25 cellular contexts compared by ENCODE assay signal in the genomic region with DNA sequence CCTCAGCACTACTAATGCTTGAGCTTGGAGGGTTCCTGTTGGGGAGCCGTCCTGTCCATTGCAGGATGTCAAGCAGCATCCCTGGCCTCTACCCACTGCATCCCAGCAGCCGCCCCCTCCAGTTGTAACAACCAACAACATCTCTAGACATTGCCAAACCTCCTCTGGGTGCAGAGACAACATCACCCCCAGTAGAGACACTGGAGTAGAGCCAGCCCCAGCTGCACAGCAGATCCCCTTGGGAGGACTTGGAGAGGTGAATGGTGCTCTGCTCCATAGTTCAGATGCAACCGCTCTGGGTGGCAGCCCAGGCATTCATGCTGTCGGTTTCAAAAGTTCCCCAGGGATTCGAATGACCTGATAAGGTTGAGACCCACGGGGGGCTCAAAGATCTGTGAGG.
A peak's percentile ranks its signal among the peaks of the same experiment; 100 is the strongest.
DNase-seq lines count a peak whose midpoint lies in the region; ATAC-seq and TF ChIP-seq lines count a peak whose summit lies in the region.
"Had no signal": no experiment of that assay in that cellular context is flagged by ENCODE, and none has a peak within 500 bp of the region (broad histone marks: within the 10 kb centered on the region; RNA-seq: fewer than 3 reads in every experiment).

No MANE protein-coding gene starts in this region.

- POLR2A ChIA-PET in WTC11 (lab: Charles Lee): no interaction called here

- CTCF ChIA-PET in WTC11 (lab: Charles Lee): no interaction called here

- H3K27me3 Mint-ChIP-seq in activated naive CD8-positive, alpha-beta T cell treated with anti-CD3 and anti-CD28 coated beads, Interleukin-2, amount 50 U/mL, for 24 hours: no peaks in the 10 kb centered on the region
- no peaks in the 10 kb centered on the region for H3K27me3 Mint-ChIP-seq in WTC11 (ENCODE audit: low read depth)

- peak; percentile 17 for ATAC-seq in stimulated activated effector memory CD8-positive, alpha-beta T cell treated with anti-CD3 and anti-CD28 coated beads, Interleukin-12 subunit alpha, Interleukin-12 subunit beta, amount 100 ng/mL, for 72 hours
- ATAC-seq in GM21515 (IDR thresholded peaks at IDR 0.05; ENCODE audit: unreplicated experiment) (no peak), WTC11 (no peak)
- no peak for ATAC-seq in activated naive CD8-positive, alpha-beta T cell treated with anti-CD3 and anti-CD28 coated beads, Interleukin-2, amount 50 U/mL, for 24 hours
- ATAC-seq: CD8-positive, alpha-beta T cell; K562; Right ventricle myocardium inferior; SK-N-SH treated with all-trans-retinoic acid at 6 μM for 48 hours had no signal

- no peaks in the 10 kb centered on the region for H3K4me1 Mint-ChIP-seq in stimulated activated effector memory CD8-positive, alpha-beta T cell treated with anti-CD3 and anti-CD28 coated beads, Interleukin-12 subunit alpha, Interleukin-12 subunit beta, amount 100 ng/mL, for 72 hours
- H3K4me1 Mint-ChIP-seq in activated naive CD8-positive, alpha-beta T cell treated with anti-CD3 and anti-CD28 coated beads, Interleukin-2, amount 50 U/mL, for 24 hours: no peaks in the 10 kb centered on the region
- peaks cover 40% of the 10 kb centered on the region for H3K4me1 Mint-ChIP-seq in WTC11

- H3K27ac Mint-ChIP-seq in stimulated activated effector memory CD8-positive, alpha-beta T cell treated with anti-CD3 and anti-CD28 coated beads, Interleukin-12 subunit alpha, Interleukin-12 subunit beta, amount 100 ng/mL, for 72 hours: no peak overlapping the region
- H3K27ac Mint-ChIP-seq in activated naive CD8-positive, alpha-beta T cell treated with anti-CD3 and anti-CD28 coated beads, Interleukin-2, amount 50 U/mL, for 24 hours: no peak overlapping the region
- no peak overlapping the region for H3K27ac Mint-ChIP-seq in WTC11
- H3K27ac Mint-ChIP-seq: CD8-positive, alpha-beta T cell; HFFc6 had no signal

- DNase-seq in NCI-H2107 treated with DMSO at 0.1 percent for 48 hours (lab: John Stamatoyannopoulos, UW; ENCODE audit: unreplicated experiment) (peak; percentile 9), NCI-H2107 (lab: John Stamatoyannopoulos, UW) (no peak), NCI-H1092 (lab: John Stamatoyannopoulos, UW) (peak; percentile 16), NCI-H69 (lab: John Stamatoyannopoulos, UW) (peak; percentile 22), WTC11 (ENCODE audit: low spot score) (no peak)
- DNase-seq in stimulated activated effector memory CD8-positive, alpha-beta T cell treated with anti-CD3 and anti-CD28 coated beads, Interleukin-12 subunit alpha, Interleukin-12 subunit beta, amount 100 ng/mL, for 72 hours (ENCODE audit: low spot score in 2 of 2): no peak
- DNase-seq in activated naive CD8-positive, alpha-beta T cell treated with anti-CD3 and anti-CD28 coated beads, Interleukin-2, amount 50 U/mL, for 24 hours: no peak
- DNase-seq: C1 segment of cervical spinal cord; CD8-positive, alpha-beta T cell; DMS 273 treated with DMSO at 0.1 percent for 48 hours; DND-41; GM23248; H9; HFFc6; Kasumi-1; MV-4-11; NCI-H2029 treated with DMSO at 0.1 percent for 48 hours; NCI-H446 treated with DMSO at 0.1 percent for 48 hours; NCI-H526; PC-9; T-helper 2 cell had no signal

- no peak overlapping the region for H3K4me3 Mint-ChIP-seq in stimulated activated effector memory CD8-positive, alpha-beta T cell treated with anti-CD3 and anti-CD28 coated beads, Interleukin-12 subunit alpha, Interleukin-12 subunit beta, amount 100 ng/mL, for 72 hours
- H3K4me3 Mint-ChIP-seq in activated naive CD8-positive, alpha-beta T cell treated with anti-CD3 and anti-CD28 coated beads, Interleukin-2, amount 50 U/mL, for 24 hours: no peak overlapping the region
- H3K4me3 Mint-ChIP-seq in WTC11: no peak overlapping the region
- H3K4me3 Mint-ChIP-seq: CD8-positive, alpha-beta T cell; H9; HFFc6 had no signal

- no peaks in the 10 kb centered on the region for H3K36me3 Mint-ChIP-seq in stimulated activated effector memory CD8-positive, alpha-beta T cell treated with anti-CD3 and anti-CD28 coated beads, Interleukin-12 subunit alpha, Interleukin-12 subunit beta, amount 100 ng/mL, for 72 hours
- H3K36me3 Mint-ChIP-seq in activated naive CD8-positive, alpha-beta T cell treated with anti-CD3 and anti-CD28 coated beads, Interleukin-2, amount 50 U/mL, for 24 hours (ENCODE audit: low read depth): no peaks in the 10 kb centered on the region
- H3K36me3 Mint-ChIP-seq in WTC11: no peaks in the 10 kb centered on the region
- H3K36me3 Mint-ChIP-seq: CD8-positive, alpha-beta T cell had no signal

- H3K9me3 Mint-ChIP-seq in stimulated activated effector memory CD8-positive, alpha-beta T cell treated with anti-CD3 and anti-CD28 coated beads, Interleukin-12 subunit alpha, Interleukin-12 subunit beta, amount 100 ng/mL, for 72 hours: no peaks in the 10 kb centered on the region
- H3K9me3 Mint-ChIP-seq in activated naive CD8-positive, alpha-beta T cell treated with anti-CD3 and anti-CD28 coated beads, Interleukin-2, amount 50 U/mL, for 24 hours: no peaks in the 10 kb centered on the region
- H3K9me3 Mint-ChIP-seq in WTC11: no peaks in the 10 kb centered on the region
- H3K9me3 Mint-ChIP-seq: CD8-positive, alpha-beta T cell; H9; HFFc6 had no signal

- TF ChIP-seq CTCF in WTC11 (IDR thresholded peaks at IDR 0.05): no peak

TF ChIP-seq in WTC11, 78 proteins besides CTCF, POLR2A, EP300 and RAD21 (continues in another document):
- TF ChIP-seq, protein P1, sequence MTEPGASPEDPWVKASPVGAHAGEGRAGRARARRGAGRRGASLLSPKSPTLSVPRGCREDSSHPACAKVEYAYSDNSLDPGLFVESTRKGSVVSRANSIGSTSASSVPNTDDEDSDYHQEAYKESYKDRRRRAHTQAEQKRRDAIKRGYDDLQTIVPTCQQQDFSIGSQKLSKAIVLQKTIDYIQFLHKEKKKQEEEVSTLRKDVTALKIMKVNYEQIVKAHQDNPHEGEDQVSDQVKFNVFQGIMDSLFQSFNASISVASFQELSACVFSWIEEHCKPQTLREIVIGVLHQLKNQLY (CRISPR knock-in tag; IDR thresholded peaks at IDR 0.05): no peak
- TF ChIP-seq, protein P2, sequence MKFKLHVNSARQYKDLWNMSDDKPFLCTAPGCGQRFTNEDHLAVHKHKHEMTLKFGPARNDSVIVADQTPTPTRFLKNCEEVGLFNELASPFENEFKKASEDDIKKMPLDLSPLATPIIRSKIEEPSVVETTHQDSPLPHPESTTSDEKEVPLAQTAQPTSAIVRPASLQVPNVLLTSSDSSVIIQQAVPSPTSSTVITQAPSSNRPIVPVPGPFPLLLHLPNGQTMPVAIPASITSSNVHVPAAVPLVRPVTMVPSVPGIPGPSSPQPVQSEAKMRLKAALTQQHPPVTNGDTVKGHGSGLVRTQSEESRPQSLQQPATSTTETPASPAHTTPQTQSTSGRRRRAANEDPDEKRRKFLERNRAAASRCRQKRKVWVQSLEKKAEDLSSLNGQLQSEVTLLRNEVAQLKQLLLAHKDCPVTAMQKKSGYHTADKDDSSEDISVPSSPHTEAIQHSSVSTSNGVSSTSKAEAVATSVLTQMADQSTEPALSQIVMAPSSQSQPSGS (CRISPR knock-in tag; IDR thresholded peaks at IDR 0.05; ENCODE audit: borderline replicate concordance, low read depth): no peak
- no peak for TF ChIP-seq NFE2L1 (CRISPR knock-in tag; IDR thresholded peaks at IDR 0.05)
- no peak for TF ChIP-seq GRHL2 (CRISPR knock-in tag; IDR thresholded peaks at IDR 0.05; ENCODE audit: insufficient replicate concordance, severe bottlenecking)
- TF ChIP-seq CBFB (CRISPR knock-in tag; IDR thresholded peaks at IDR 0.05; ENCODE audit: low read depth): no peak
- no peak for TF ChIP-seq ZNF423 (CRISPR knock-in tag; IDR thresholded peaks at IDR 0.05)
- no peak for TF ChIP-seq NFATC4 (CRISPR knock-in tag; IDR thresholded peaks at IDR 0.05)
- no peak for TF ChIP-seq ZNF263 (CRISPR knock-in tag; IDR thresholded peaks at IDR 0.05; ENCODE audit: low read depth)
- TF ChIP-seq NR2C2 (CRISPR knock-in tag; IDR thresholded peaks at IDR 0.05): no peak
- TF ChIP-seq, protein P3, sequence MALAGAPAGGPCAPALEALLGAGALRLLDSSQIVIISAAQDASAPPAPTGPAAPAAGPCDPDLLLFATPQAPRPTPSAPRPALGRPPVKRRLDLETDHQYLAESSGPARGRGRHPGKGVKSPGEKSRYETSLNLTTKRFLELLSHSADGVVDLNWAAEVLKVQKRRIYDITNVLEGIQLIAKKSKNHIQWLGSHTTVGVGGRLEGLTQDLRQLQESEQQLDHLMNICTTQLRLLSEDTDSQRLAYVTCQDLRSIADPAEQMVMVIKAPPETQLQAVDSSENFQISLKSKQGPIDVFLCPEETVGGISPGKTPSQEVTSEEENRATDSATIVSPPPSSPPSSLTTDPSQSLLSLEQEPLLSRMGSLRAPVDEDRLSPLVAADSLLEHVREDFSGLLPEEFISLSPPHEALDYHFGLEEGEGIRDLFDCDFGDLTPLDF (CRISPR knock-in tag; IDR thresholded peaks at IDR 0.05): no peak
- TF ChIP-seq MXD4 (CRISPR knock-in tag; IDR thresholded peaks at IDR 0.05; ENCODE audit: borderline replicate concordance): no peak
- TF ChIP-seq, protein P4, sequence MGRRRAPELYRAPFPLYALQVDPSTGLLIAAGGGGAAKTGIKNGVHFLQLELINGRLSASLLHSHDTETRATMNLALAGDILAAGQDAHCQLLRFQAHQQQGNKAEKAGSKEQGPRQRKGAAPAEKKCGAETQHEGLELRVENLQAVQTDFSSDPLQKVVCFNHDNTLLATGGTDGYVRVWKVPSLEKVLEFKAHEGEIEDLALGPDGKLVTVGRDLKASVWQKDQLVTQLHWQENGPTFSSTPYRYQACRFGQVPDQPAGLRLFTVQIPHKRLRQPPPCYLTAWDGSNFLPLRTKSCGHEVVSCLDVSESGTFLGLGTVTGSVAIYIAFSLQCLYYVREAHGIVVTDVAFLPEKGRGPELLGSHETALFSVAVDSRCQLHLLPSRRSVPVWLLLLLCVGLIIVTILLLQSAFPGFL (CRISPR knock-in tag; IDR thresholded peaks at IDR 0.05; ENCODE audit: borderline replicate concordance): no peak
- TF ChIP-seq, protein P5, sequence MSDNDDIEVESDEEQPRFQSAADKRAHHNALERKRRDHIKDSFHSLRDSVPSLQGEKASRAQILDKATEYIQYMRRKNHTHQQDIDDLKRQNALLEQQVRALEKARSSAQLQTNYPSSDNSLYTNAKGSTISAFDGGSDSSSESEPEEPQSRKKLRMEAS (CRISPR knock-in tag; IDR thresholded peaks at IDR 0.05): no peak
- no peak for TF ChIP-seq ZNF416 (CRISPR knock-in tag; IDR thresholded peaks at IDR 0.05)

Comparison
In these comparisons a context has a peak if more than half of its experiments do, and no peak if none do; other contexts are left out.
1. DNase-seq: peak in NCI-H2107 treated with DMSO at 0.1 percent for 48 hours (single experiment), NCI-H1092 (single experiment) and NCI-H69 (single experiment); none in NCI-H2107 (single experiment), stimulated activated effector memory CD8-positive, alpha-beta T cell treated with anti-CD3 and anti-CD28 coated beads, Interleukin-12 subunit alpha, Interleukin-12 subunit beta, amount 100 ng/mL, for 72 hours (0 of 2), activated naive CD8-positive, alpha-beta T cell treated with anti-CD3 and anti-CD28 coated beads, Interleukin-2, amount 50 U/mL, for 24 hours (single experiment) and WTC11 (single experiment).